In the genomic region with DNA sequence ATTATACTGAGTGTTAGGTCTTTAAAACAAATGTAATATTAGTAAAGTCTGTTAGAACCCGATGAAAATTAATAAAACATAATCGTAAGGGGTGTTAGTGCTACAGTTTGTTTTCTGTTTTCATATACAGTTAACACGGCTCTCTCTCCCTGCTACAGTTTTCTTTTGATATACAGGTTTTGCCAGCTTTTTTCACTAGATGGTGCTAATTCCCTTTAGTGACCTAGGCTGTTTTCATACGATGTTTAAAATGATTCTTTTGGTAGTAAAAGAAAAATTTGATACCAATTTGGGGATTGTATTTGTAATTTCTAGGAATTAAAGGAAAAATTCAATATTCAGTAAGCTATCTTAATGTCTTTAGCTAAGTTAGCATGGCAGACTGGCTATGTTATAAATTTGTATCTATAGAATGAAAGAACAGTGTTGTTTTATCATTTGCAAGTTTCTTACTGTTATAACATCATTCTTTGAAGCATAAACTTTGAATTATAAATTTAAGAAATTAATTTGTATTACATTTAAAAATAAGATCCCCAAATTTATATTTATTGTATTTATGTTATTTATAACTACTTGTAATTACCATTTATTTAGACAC, we compare ENCODE assay signal across 9 cellular contexts. TPM values are rescaled to one million over a fixed set of nuclear protein-coding genes. Genes with fewer than 3 reads are reported as not detected.
DNase-seq lines count a peak whose midpoint lies in the region; ATAC-seq, FAIRE-seq and TF ChIP-seq lines count a peak whose summit lies in the region.
"Had no signal": no experiment of that assay in that cellular context is flagged by ENCODE, and none has a peak within 500 bp of the region (broad histone marks: within the 10 kb centered on the region; RNA-seq: fewer than 3 reads in every experiment).

No MANE protein-coding gene starts in this region.

- H3K4me1 Mint-ChIP-seq in stimulated activated naive B cell treated with anti-CD40 and anti-IgM and Interleukin-4, amounts not matched to agents 10 μg/mL and 1 μg/mL and 100 μg/mL, for 72 hours = peaks cover 8 to 14% of the 10 kb centered on the region in 2 donors

- H3K36me3 ChIP-seq in hepatocyte (replicated peaks; ENCODE audit: insufficient read depth, low read depth) = no peaks in the 10 kb centered on the region
- H3K36me3 ChIP-seq in MG63 = no peaks in the 10 kb centered on the region
- H3K36me3 ChIP-seq: HAP-1 had no signal

- no peaks in the 10 kb centered on the region for H3K9me3 Mint-ChIP-seq in stimulated activated naive B cell treated with anti-CD40 and anti-IgM and Interleukin-4, amounts not matched to agents 10 μg/mL and 1 μg/mL and 100 μg/mL, for 72 hours

- H3K27ac ChIP-seq in AG04450 (ENCODE audit: low read depth, low read length) (no peak overlapping the region), hepatocyte (no peak overlapping the region)

- DNase-seq in AG04450 (ENCODE audit: low read depth, low spot score) (no peak), GM12891 (ENCODE audit: insufficient read length, low spot score) (no peak), NCI-H2227 (lab: John Stamatoyannopoulos, UW; ENCODE audit: unreplicated experiment) (peak; percentile 45), amniotic stem cell (lab: John Stamatoyannopoulos, UW) (peak; percentile 25), hepatocyte (ENCODE audit: low spot score) (peak; percentile 72), MG63 (no peak), GM19240 (ENCODE audit: insufficient read length, low spot score) (no peak)
- DNase-seq in stimulated activated naive B cell treated with anti-CD40 and anti-IgM and Interleukin-4, amounts not matched to agents 10 μg/mL and 1 μg/mL and 100 μg/mL, for 72 hours = no peak

- H3K4me2 ChIP-seq in hepatocyte = no peak overlapping the region

- H3K4me3 ChIP-seq in AG04450 (ENCODE audit: low read depth, low read length) (no peak overlapping the region), hepatocyte (no peak overlapping the region), MG63 (no peak overlapping the region)
- H3K4me3 ChIP-seq: HAP-1 had no signal

- H3K9me3 ChIP-seq in AG04450 (ENCODE audit: control insufficient read depth, insufficient read depth, low read length) (no peaks in the 10 kb centered on the region), hepatocyte (ENCODE audit: low read depth) (no peaks in the 10 kb centered on the region), MG63 (no peaks in the 10 kb centered on the region)
- H3K9me3 ChIP-seq: HAP-1 had no signal

- TF ChIP-seq CTCF in AG04450 (IDR thresholded peaks at IDR 0.05; ENCODE audit: low read depth, low read length) (peak; percentile 77), hepatocyte (IDR thresholded peaks at IDR 0.05; ENCODE audit: poor library complexity) (peak; percentile 85)

- no peaks in the 10 kb centered on the region for H3K4me1 ChIP-seq in hepatocyte (ENCODE audit: insufficient read depth)
- H3K4me1 ChIP-seq: HAP-1 had no signal

- peaks cover 5 to 12% of the 10 kb centered on the region in 2 donors for H3K36me3 Mint-ChIP-seq in stimulated activated naive B cell treated with anti-CD40 and anti-IgM and Interleukin-4, amounts not matched to agents 10 μg/mL and 1 μg/mL and 100 μg/mL, for 72 hours

- peak; percentile 51 for FAIRE-seq in GM12891 (lab: Jason Lieb, UNC)

- no peak for TF ChIP-seq POLR2A in GM12891 (IDR thresholded peaks at IDR 0.05; ENCODE audit: low read depth, low read length)

- WGBS in hepatocyte (ENCODE audit: low lambda C conversion rate, missing lambda C conversion rate) = 12% methylated on average over 4 of the region's 4 CpGs

- H2AFZ ChIP-seq in hepatocyte = no peak overlapping the region

- H3K27me3 Mint-ChIP-seq in stimulated activated naive B cell treated with anti-CD40 and anti-IgM and Interleukin-4, amounts not matched to agents 10 μg/mL and 1 μg/mL and 100 μg/mL, for 72 hours = no peaks in the 10 kb centered on the region

- H4K20me1 ChIP-seq in hepatocyte (ENCODE audit: insufficient read depth, poor library complexity, severe bottlenecking) = no peaks in the 10 kb centered on the region

- H3K27ac Mint-ChIP-seq in stimulated activated naive B cell treated with anti-CD40 and anti-IgM and Interleukin-4, amounts not matched to agents 10 μg/mL and 1 μg/mL and 100 μg/mL, for 72 hours = no peak overlapping the region

- H3K27me3 ChIP-seq in AG04450 (ENCODE audit: control insufficient read depth, insufficient read depth, low read length) = no peaks in the 10 kb centered on the region
- H3K27me3 ChIP-seq in hepatocyte = no peaks in the 10 kb centered on the region
- H3K27me3 ChIP-seq in MG63 = no peaks in the 10 kb centered on the region

- peak; percentile 56 to 65 for ATAC-seq in stimulated activated naive B cell treated with anti-CD40 and anti-IgM and Interleukin-4, amounts not matched to agents 10 μg/mL and 1 μg/mL and 100 μg/mL, for 72 hours (replicated peaks)

- H3K4me3 Mint-ChIP-seq in stimulated activated naive B cell treated with anti-CD40 and anti-IgM and Interleukin-4, amounts not matched to agents 10 μg/mL and 1 μg/mL and 100 μg/mL, for 72 hours = no peak overlapping the region

- no peaks in the 10 kb centered on the region for H3K9me2 ChIP-seq in hepatocyte (replicated peaks; ENCODE audit: insufficient read depth)

- H3K79me2 ChIP-seq in hepatocyte = no peaks in the 10 kb centered on the region

- CTCF ChIA-PET in AG04450 (lab: Charles Lee) = interaction anchor here (0.6 to 2.4 kb wide), 20 partner anchors 9 to 321 kb away, joined by 3 to 55 read pairs (median 4); a partner anchor contains a TSS

- POLR2A ChIA-PET in AG04450 (lab: Yijun Ruan, JAX) = no interaction called here

TF ChIP-seq in GM12891, 5 proteins besides CTCF, POLR2A, EP300 and RAD21:
- TF ChIP-seq TAF1 (IDR thresholded peaks at IDR 0.05; ENCODE audit: low read depth, low read length) (no peak), POLR2AphosphoS5 (IDR thresholded peaks at IDR 0.05; ENCODE audit: low read depth, low read length) (no peak), PAX5 (IDR thresholded peaks at IDR 0.05; ENCODE audit: insufficient read depth, low read length, severe bottlenecking) (no peak), SPI1 (IDR thresholded peaks at IDR 0.05; ENCODE audit: low read depth, low read length) (no peak), POU2F2 (IDR thresholded peaks at IDR 0.05; ENCODE audit: low read depth, low read length) (no peak)

RNA-seq across cellular contexts. Expression of a gene that starts 11.5 kb away (rescaled TPM):
- polyA plus RNA-seq in AG04450 (2011; rRNA removed) (13.6 and 17.9 TPM in 2 replicates), hepatocyte (29.8 and 37.9 TPM in 2 replicates)
- polyA minus RNA-seq in AG04450 (2011; rRNA and poly(A)+ RNA removed) = 14.3 and 14.5 TPM in 2 replicates
- 5.9 TPM for polyA plus RNA-seq in GM12891 (2012; ENCODE audit: low read depth, missing spikeins)
- 19.5 and 19.9 TPM in 2 replicates for total RNA-seq in hepatocyte
- total RNA-seq in MG63 (2014; rRNA removed; shearing (Covaris generic); ENCODE audit: low replicate concordance) = 0.84 and 5.2 TPM in 2 replicates

Comparison
In these comparisons a context has a peak if more than half of its experiments do, and no peak if none do; other contexts are left out.
1. DNase-seq: peak in NCI-H2227 (single experiment), amniotic stem cell (single experiment) and hepatocyte (single experiment); none in AG04450 (single experiment), GM12891 (single experiment), stimulated activated naive B cell treated with anti-CD40 and anti-IgM and Interleukin-4, amounts not matched to agents 10 μg/mL and 1 μg/mL and 100 μg/mL, for 72 hours (single experiment), MG63 (single experiment) and GM19240 (single experiment).